Comparison of ENCODE assay signal across 8 cellular contexts in genomic region chr12:118136559-118137003, GRCh38. TPM values are rescaled to one million over a fixed set of nuclear protein-coding genes. Genes with fewer than 3 reads are reported as not detected.
DNase-seq lines count a peak whose midpoint lies in the region; ATAC-seq and TF ChIP-seq lines count a peak whose summit lies in the region.

No MANE protein-coding gene starts in this region.

- H3K36me3 Mint-ChIP-seq in effector memory CD8-positive, alpha-beta T cell (ENCODE audit: insufficient read depth) = peaks cover 33% of the 10 kb centered on the region
- peaks cover 24% of the 10 kb centered on the region for H3K36me3 Mint-ChIP-seq in stimulated activated memory B cell treated with anti-CD40 and anti-IgM and Interleukin-4, amounts not matched to agents 10 μg/mL and 1 μg/mL and 100 μg/mL, for 72 hours

- 3 to 5% methylated on average over 22 to 27 of the region's 29 CpGs for WGBS in mesodermal cell (ENCODE audit: insufficient coverage in 2 of 2), 2 experiments

- no peaks in the 10 kb centered on the region for H3K27me3 ChIP-seq in DND-41 (ENCODE audit: insufficient read depth, low read length, poor library complexity)

- no peaks in the 10 kb centered on the region for H3K9me3 Mint-ChIP-seq in effector memory CD8-positive, alpha-beta T cell
- no peaks in the 10 kb centered on the region for H3K9me3 Mint-ChIP-seq in stimulated activated memory B cell treated with anti-CD40 and anti-IgM and Interleukin-4, amounts not matched to agents 10 μg/mL and 1 μg/mL and 100 μg/mL, for 72 hours

- peak overlapping the region; percentile 87 for H3K9ac ChIP-seq in DND-41 (ENCODE audit: low read depth, low read length)

- peak overlapping the region; percentile 64 to 95 for H3K4me3 ChIP-seq in DND-41 (ENCODE audit: low read depth in 1 of 2, low read length in 2 of 2)
- peak overlapping the region; percentile 90 for H3K4me3 ChIP-seq in mesodermal cell (ENCODE audit: extremely low read depth, insufficient read depth, low read length, poor library complexity, severe bottlenecking)

- no peak for ATAC-seq in DND-41 (ENCODE audit: insufficient read depth, low read depth)
- ATAC-seq in GM21619 (IDR thresholded peaks at IDR 0.05; ENCODE audit: unreplicated experiment) = peak; percentile 38
- peak; percentile 24 for ATAC-seq in effector memory CD8-positive, alpha-beta T cell (replicated peaks)
- peak; percentile 66 for ATAC-seq in stimulated activated memory B cell treated with anti-CD40 and anti-IgM and Interleukin-4, amounts not matched to agents 10 μg/mL and 1 μg/mL and 100 μg/mL, for 72 hours

- H3K27me3 Mint-ChIP-seq in effector memory CD8-positive, alpha-beta T cell = no peaks in the 10 kb centered on the region
- H3K27me3 Mint-ChIP-seq in stimulated activated memory B cell treated with anti-CD40 and anti-IgM and Interleukin-4, amounts not matched to agents 10 μg/mL and 1 μg/mL and 100 μg/mL, for 72 hours = no peaks in the 10 kb centered on the region

- peak overlapping the region; percentile 81 to 84 for H3K27ac Mint-ChIP-seq in effector memory CD8-positive, alpha-beta T cell
- peak overlapping the region; percentile 85 for H3K27ac Mint-ChIP-seq in stimulated activated memory B cell treated with anti-CD40 and anti-IgM and Interleukin-4, amounts not matched to agents 10 μg/mL and 1 μg/mL and 100 μg/mL, for 72 hours

- peaks cover 46% of the 10 kb centered on the region for H3K4me1 ChIP-seq in DND-41 (ENCODE audit: insufficient read depth, low read length)
- peaks cover 9% of the 10 kb centered on the region for H3K4me1 ChIP-seq in mesodermal cell (ENCODE audit: control insufficient read depth, insufficient read depth, low read length, poor library complexity, severe bottlenecking)

- H3K36me3 ChIP-seq in DND-41 (ENCODE audit: insufficient read depth, low read length) (peaks cover 41% of the 10 kb centered on the region), mesodermal cell (ENCODE audit: control insufficient read depth, insufficient read depth, low read length) (peaks cover 31% of the 10 kb centered on the region)

- H3K27ac ChIP-seq in DND-41 (ENCODE audit: low read length) (peak overlapping the region; percentile 82), mesodermal cell (ENCODE audit: low read depth, low read length, severe bottlenecking) (peak overlapping the region; percentile 66)

- peak overlapping the region; percentile 97 for H2AFZ ChIP-seq in DND-41 (ENCODE audit: low read depth, low read length)

- H4K20me1 ChIP-seq in DND-41 (ENCODE audit: insufficient read depth, low read length) = peaks cover 3% of the 10 kb centered on the region; the same call in 1 of the 2 replicates

- peaks cover 9 to 16% of the 10 kb centered on the region in 2 donors for H3K4me1 Mint-ChIP-seq in effector memory CD8-positive, alpha-beta T cell (ENCODE audit: low read depth in 2 of 2)
- H3K4me1 Mint-ChIP-seq in stimulated activated memory B cell treated with anti-CD40 and anti-IgM and Interleukin-4, amounts not matched to agents 10 μg/mL and 1 μg/mL and 100 μg/mL, for 72 hours = peaks cover 31% of the 10 kb centered on the region

- H3K9me3 ChIP-seq in DND-41 (ENCODE audit: insufficient read depth, low read length, severe bottlenecking) (no peaks in the 10 kb centered on the region), mesodermal cell (ENCODE audit: control insufficient read depth, low read length) (no peaks in the 10 kb centered on the region)

- H3K79me2 ChIP-seq in DND-41 (ENCODE audit: insufficient read depth, low read length) = peaks cover 40% of the 10 kb centered on the region

- H3K4me2 ChIP-seq in DND-41 (ENCODE audit: insufficient read depth, low read length) = peak overlapping the region; percentile 82

- DNase-seq in DND-41 (peak; percentile 22), LoVo (ENCODE audit: low spot score) (peak; percentile 29), epidermal melanocyte (ENCODE audit: insufficient read length, low spot score) (no peak)
- peak; percentile 80 for DNase-seq in activated CD8-positive, alpha-beta memory T cell treated with anti-CD3 and anti-CD28 coated beads for 24 hours
- peak; percentile 12 to 27 (median 16) for DNase-seq in effector memory CD8-positive, alpha-beta T cell

- H3K4me3 Mint-ChIP-seq in effector memory CD8-positive, alpha-beta T cell = peak overlapping the region; percentile 87 to 93
- peak overlapping the region; percentile 98 for H3K4me3 Mint-ChIP-seq in stimulated activated memory B cell treated with anti-CD40 and anti-IgM and Interleukin-4, amounts not matched to agents 10 μg/mL and 1 μg/mL and 100 μg/mL, for 72 hours

- no peak for TF ChIP-seq CTCF in DND-41 (IDR thresholded peaks at IDR 0.05; ENCODE audit: borderline replicate concordance, extremely low read depth, low read length, poor library complexity, severe bottlenecking)

RNA-seq across cellular contexts. Expression of gene PEBP1, which starts 0.7 kb away (rescaled TPM):
- 159 TPM for polyA plus RNA-seq in mesodermal cell (2013, experiment 1 of 2)
- 132 TPM for polyA plus RNA-seq in mesodermal cell (2013, experiment 2 of 2)

RNA-seq across cellular contexts. Expression of gene VSIG10, which starts 32.8 kb away (rescaled TPM):
- 13.3 TPM for polyA plus RNA-seq in mesodermal cell (2013, experiment 1 of 2)
- 13.5 TPM for polyA plus RNA-seq in mesodermal cell (2013, experiment 2 of 2)
